1 cellular context compared by ENCODE assay signal in genomic region chr1:212981571-212982328, GRCh38.
TF ChIP-seq lines count a peak whose summit lies in the region.

No MANE protein-coding gene starts in this region.

TF ChIP-seq in IMR-90, 13 proteins besides CTCF, POLR2A, EP300 and RAD21 (continued from another document):
- TF ChIP-seq ELK1 (IDR thresholded peaks at IDR 0.05; ENCODE audit: borderline replicate concordance, low read depth, low read length): no peak
- no peak for TF ChIP-seq FOS (IDR thresholded peaks at IDR 0.05; ENCODE audit: low read depth, low read length)
- no peak for TF ChIP-seq RCOR1 (IDR thresholded peaks at IDR 0.05; ENCODE audit: insufficient replicate concordance, low read length)
- no peak for TF ChIP-seq NFE2L2 (IDR thresholded peaks at IDR 0.05; ENCODE audit: low read depth, low read length)
- TF ChIP-seq BHLHE40 (IDR thresholded peaks at IDR 0.05; ENCODE audit: low read depth, low read length): no peak
- no peak for TF ChIP-seq MAZ (IDR thresholded peaks at IDR 0.05; ENCODE audit: borderline replicate concordance, low read depth, low read length)
TF ChIP-seq in IMR-90: peak in this region for 0.
